In genomic region chr1:148310807-148311206, GRCh38 we compare ENCODE assay signal across 24 cellular contexts.
"Had no signal": no experiment of that assay in that cellular context is flagged by ENCODE, and none has a peak within 500 bp of the region (broad histone marks: within the 10 kb centered on the region; RNA-seq: fewer than 3 reads in every experiment).

No MANE protein-coding gene starts in this region.

- H3K4me1 ChIP-seq: left ventricle myocardium inferior, lower lobe of right lung, transverse colon had no signal

- H3K36me3 ChIP-seq: heart left ventricle, left ventricle myocardium inferior, lower lobe of right lung, sigmoid colon, stomach, thoracic aorta, transverse colon had no signal

- H3K27ac ChIP-seq: coronary artery, heart left ventricle, left ventricle myocardium inferior, lower lobe of right lung, sigmoid colon, skin epidermis, stomach, thoracic aorta, transverse colon had no signal

- DNase-seq: effector CD8-positive, alpha-beta T cell; heart left ventricle; hippocampal formation; islet precursor cell; left ventricle myocardium inferior; natural killer cell; posterior cingulate gyrus; sigmoid colon; stimulated activated CD4-positive, alpha-beta T cell treated with anti-CD3 and anti-CD28 coated beads, Interleukin-2, amount 100 ng/mL, for 24 hours; stimulated activated CD4-positive, alpha-beta T cell treated with anti-CD3 and anti-CD28 coated beads, Interleukin-4, amount 100 ng/mL, for 4 hours; stimulated activated naive B cell treated with anti-CD40 and anti-IgM and Interleukin-4, amounts not matched to agents 10 μg/mL and 1 μg/mL and 100 μg/mL, for 72 hours; stomach; substantia nigra; transverse colon had no signal

- H3K4me3 Mint-ChIP-seq: memory B cell; mesothelial cell of epicardium; natural killer cell; neural crest cell; stimulated activated naive B cell treated with anti-CD40 and anti-IgM and Interleukin-4, amounts not matched to agents 10 μg/mL and 1 μg/mL and 100 μg/mL, for 72 hours had no signal

- H3K4me1 Mint-ChIP-seq: mesothelial cell of epicardium, natural killer cell, neural crest cell had no signal

- H3K27ac Mint-ChIP-seq: memory B cell; mesothelial cell of epicardium; natural killer cell; stimulated activated naive B cell treated with anti-CD40 and anti-IgM and Interleukin-4, amounts not matched to agents 10 μg/mL and 1 μg/mL and 100 μg/mL, for 72 hours had no signal

- FAIRE-seq: endometrium, frontal cortex had no signal

- ATAC-seq: esophagus mucosa; heart left ventricle; natural killer cell; stimulated activated naive B cell treated with anti-CD40 and anti-IgM and Interleukin-4, amounts not matched to agents 10 μg/mL and 1 μg/mL and 100 μg/mL, for 72 hours had no signal

- H3K4me3 ChIP-seq: coronary artery, heart left ventricle, left ventricle myocardium inferior, sigmoid colon, skin epidermis, stomach, thoracic aorta, transverse colon had no signal

- H3K9me3 ChIP-seq: lower lobe of right lung, sigmoid colon, transverse colon had no signal
